ENCODE assay signal across 10 cellular contexts in genomic region chr20:46010491-46011405, GRCh38. TPM values are rescaled to one million over a fixed set of nuclear protein-coding genes. Genes with fewer than 3 reads are reported as not detected.
A peak's percentile ranks its signal among the peaks of the same experiment; 100 is the strongest.
DNase-seq lines count a peak whose midpoint lies in the region; ATAC-seq and TF ChIP-seq lines count a peak whose summit lies in the region.
"Had no signal": no experiment of that assay in that cellular context is flagged by ENCODE, and none has a peak within 500 bp of the region (broad histone marks: within the 10 kb centered on the region; RNA-seq: fewer than 3 reads in every experiment).

No MANE protein-coding gene starts in this region.

- H3K27me3 ChIP-seq in GM23338 (ENCODE audit: insufficient read depth), result peaks cover 16% of the 10 kb centered on the region

- no peak overlapping the region for H3K27ac ChIP-seq in GM23338 (ENCODE audit: low read depth)
- peak overlapping the region in 12 of 21 experiments; percentile 1 to 66 (median 27) for H3K27ac ChIP-seq in skin epidermis
- H3K27ac ChIP-seq: ascending aorta had no signal

- H3K9me2 ChIP-seq in GM23338 (ENCODE audit: insufficient read depth), result no peaks in the 10 kb centered on the region

- H3K9me3 Mint-ChIP-seq in GM23338, result peaks cover 16% of the 10 kb centered on the region
- H3K9me3 Mint-ChIP-seq in activated B cell treated with CpG ODN at 0.5 μM for 24 hours, result no peaks in the 10 kb centered on the region
- H3K9me3 Mint-ChIP-seq in central memory CD8-positive, alpha-beta T cell, result no peaks in the 10 kb centered on the region

- peaks cover 7% of the 10 kb centered on the region; the same call in 1 of the 3 replicates for H3K36me3 Mint-ChIP-seq in GM23338 (ENCODE audit: low read depth)
- H3K36me3 Mint-ChIP-seq in activated B cell treated with CpG ODN at 0.5 μM for 24 hours (ENCODE audit: low read depth), result no peaks in the 10 kb centered on the region
- H3K36me3 Mint-ChIP-seq in central memory CD8-positive, alpha-beta T cell (ENCODE audit: insufficient read depth), result peaks cover 21% of the 10 kb centered on the region

- peaks cover 16% of the 10 kb centered on the region for H3F3A ChIP-seq in GM23338 (replicated peaks; ENCODE audit: low read depth)

- H3K4me2 ChIP-seq in GM23338, result no peak overlapping the region

- H3K79me2 ChIP-seq in GM23338 (replicated peaks; ENCODE audit: insufficient read depth), result no peaks in the 10 kb centered on the region

- peaks cover 22% of the 10 kb centered on the region for H3K27me3 Mint-ChIP-seq in GM23338 (ENCODE audit: insufficient read depth, low read depth, poor library complexity)
- H3K27me3 Mint-ChIP-seq in activated B cell treated with CpG ODN at 0.5 μM for 24 hours, result peaks cover 45% of the 10 kb centered on the region
- H3K27me3 Mint-ChIP-seq in central memory CD8-positive, alpha-beta T cell, result peaks cover 73% of the 10 kb centered on the region

- H2AFZ ChIP-seq in GM23338, result no peak overlapping the region

- TF ChIP-seq CTCF in GM23338 (conservative IDR thresholded peaks at IDR 0.05; ENCODE audit: low read depth in 2 of 2) (no peak), activated B cell treated with CpG ODN at 0.5 μM for 24 hours (IDR thresholded peaks at IDR 0.05) (no peak)

- H3K4me3 ChIP-seq in GM23338 (peak overlapping the region; percentile 34; the same call in 1 of the 2 replicates), skin epidermis (peak overlapping the region in 6 of 7 experiments; percentile 1 to 29 (median 6))

- H3K4me3 Mint-ChIP-seq in GM23338 (no peak overlapping the region; the same call in 2 of the 3 replicates), activated B cell treated with CpG ODN at 0.5 μM for 24 hours (peak overlapping the region; percentile 71)
- H3K4me3 Mint-ChIP-seq in central memory CD8-positive, alpha-beta T cell, result peak overlapping the region; percentile 57

- ATAC-seq in GM23338 (no peak), activated B cell treated with CpG ODN at 0.5 μM for 24 hours (ENCODE audit: low read depth) (no peak), GM19023 (IDR thresholded peaks at IDR 0.05; ENCODE audit: unreplicated experiment) (no peak)
- ATAC-seq in central memory CD8-positive, alpha-beta T cell (replicated peaks; ENCODE audit: extremely low read depth, poor library complexity, severe bottlenecking), result peak; percentile 67

- POLR2A ChIA-PET in activated B cell treated with CpG ODN at 0.5 μM for 24 hours (lab: Charles Lee), result no interaction called here

- CTCF ChIA-PET in activated B cell treated with CpG ODN at 0.5 μM for 24 hours (lab: Charles Lee), result interaction anchor here (5.0 kb wide), 1 partner anchor 22 kb away, joined by 54 read pairs; no protein-coding TSS in a partner anchor

- H3K27ac Mint-ChIP-seq in GM23338, result no peak overlapping the region
- H3K27ac Mint-ChIP-seq in activated B cell treated with CpG ODN at 0.5 μM for 24 hours, result peak overlapping the region; percentile 66
- H3K27ac Mint-ChIP-seq in central memory CD8-positive, alpha-beta T cell (ENCODE audit: low read depth), result peak overlapping the region; percentile 59

- DNase-seq in GM23338 (ENCODE audit: low spot score) (no peak), activated B cell treated with CpG ODN at 0.5 μM for 24 hours (no peak), NOMO-1 (lab: John Stamatoyannopoulos, UW; ENCODE audit: unreplicated experiment in 2 of 2) (no peak), NK-92 (lab: John Stamatoyannopoulos, UW; ENCODE audit: unreplicated experiment) (no peak), SW 1271 (lab: John Stamatoyannopoulos, UW) (no peak)
- DNase-seq in central memory CD8-positive, alpha-beta T cell (ENCODE audit: low spot score in 2 of 2), result peak; percentile 37 to 59

- intact Hi-C loops in activated B cell treated with CpG ODN at 0.5 μM for 24 hours (cut with micrococcal nuclease), result loop anchor here (5.0 kb wide), 2 partner anchors 47 to 188 kb away; no protein-coding TSS in a partner anchor

- H3K4me1 ChIP-seq in GM23338 (ENCODE audit: insufficient read depth), result peaks cover 30% of the 10 kb centered on the region

- H3K4me1 Mint-ChIP-seq in GM23338, result peaks cover 45% of the 10 kb centered on the region
- peaks cover 74% of the 10 kb centered on the region for H3K4me1 Mint-ChIP-seq in activated B cell treated with CpG ODN at 0.5 μM for 24 hours
- peaks cover 64% of the 10 kb centered on the region for H3K4me1 Mint-ChIP-seq in central memory CD8-positive, alpha-beta T cell

- no peaks in the 10 kb centered on the region for H3K36me3 ChIP-seq in GM23338 (ENCODE audit: insufficient read depth)
- H3K36me3 ChIP-seq: ascending aorta had no signal

- no peaks in the 10 kb centered on the region for H4K20me1 ChIP-seq in GM23338 (replicated peaks; ENCODE audit: insufficient read depth)

TF ChIP-seq in GM23338, 12 proteins besides CTCF, POLR2A, EP300 and RAD21 (continues in another document):
- TF ChIP-seq ZNF462 (CRISPR knock-in tag; IDR thresholded peaks at IDR 0.05) (no peak), STAT1 (IDR thresholded peaks at IDR 0.05; ENCODE audit: unreplicated experiment) (no peak), ZNF114 (CRISPR knock-in tag; IDR thresholded peaks at IDR 0.05) (no peak), ZNF331 (CRISPR knock-in tag; IDR thresholded peaks at IDR 0.05; ENCODE audit: low read depth) (no peak), EZH2 (IDR thresholded peaks at IDR 0.05; ENCODE audit: low read depth, unreplicated experiment) (no peak)

RNA-seq across cellular contexts. Expression of gene MMP9, which starts 2.0 kb away (rescaled TPM):
- 5.4 and 5.8 TPM in 2 replicates for total RNA-seq in GM23338 (2014; rRNA removed; shearing (Covaris generic))
- polyA plus RNA-seq in GM23338 (2016; fragmentation: Nextera tagmentation; extraction: Ambion mirVana), result 4.1 and 4.3 TPM in 2 replicates
- total RNA-seq in activated B cell treated with CpG ODN at 0.5 μM for 24 hours, result 2.0 and 2.3 TPM in 2 replicates
- total RNA-seq: ascending aorta had no signal

RNA-seq across cellular contexts. Expression of gene SLC12A5, which starts 18.3 kb away (rescaled TPM):
- 0.35 and 3.5 TPM in 2 replicates for total RNA-seq in GM23338 (2014; rRNA removed; shearing (Covaris generic))
- polyA plus RNA-seq in GM23338 (2016; fragmentation: Nextera tagmentation; extraction: Ambion mirVana), result 8.4 and 9.8 TPM in 2 replicates
- not detected in 2 replicates for total RNA-seq in activated B cell treated with CpG ODN at 0.5 μM for 24 hours
- total RNA-seq: ascending aorta, kidney epithelial cell had no signal

RNA-seq across cellular contexts. Expression of gene ZNF335, which starts 38.7 kb away (rescaled TPM):
- 18.6 and 24.2 TPM in 2 replicates for total RNA-seq in GM23338 (2014; rRNA removed; shearing (Covaris generic))
- polyA plus RNA-seq in GM23338 (2016; fragmentation: Nextera tagmentation; extraction: Ambion mirVana), result 5.7 and 7.4 TPM in 2 replicates
- 39.2 and 49.6 TPM in 2 replicates for total RNA-seq in activated B cell treated with CpG ODN at 0.5 μM for 24 hours

Comparison
In these comparisons a context has a peak if more than half of its experiments do, and no peak if none do; other contexts are left out.
1. DNase-seq: peak in central memory CD8-positive, alpha-beta T cell (2 of 2); none in GM23338 (single experiment), activated B cell treated with CpG ODN at 0.5 μM for 24 hours (single experiment), NOMO-1 (0 of 2), NK-92 (single experiment) and SW 1271 (0 of 2).